In genomic region chr5:175124251-175124813, GRCh38 we compare ENCODE assay signal across 20 cellular contexts.
A peak's percentile ranks its signal among the peaks of the same experiment; 100 is the strongest.
DNase-seq lines count a peak whose midpoint lies in the region; ATAC-seq and TF ChIP-seq lines count a peak whose summit lies in the region.
"Had no signal": no experiment of that assay in that cellular context is flagged by ENCODE, and none has a peak within 500 bp of the region (broad histone marks: within the 10 kb centered on the region; RNA-seq: fewer than 3 reads in every experiment).

No MANE protein-coding gene starts in this region.

- no peaks in the 10 kb centered on the region for H3K27me3 ChIP-seq in esophagus muscularis mucosa
- H3K27me3 ChIP-seq: BE2C; BLaER1 treated with 17β-estradiol and CSF1 and Interleukin-3, amounts not matched to agents 10 nM and 100 nM had no signal

- H3K4me1 ChIP-seq in esophagus muscularis mucosa: no peaks in the 10 kb centered on the region
- H3K4me1 ChIP-seq: A549, BE2C had no signal

- TF ChIP-seq EP300 in esophagus muscularis mucosa (IDR thresholded peaks at IDR 0.05): no peak

- WGBS in esophagus muscularis mucosa: 86% methylated on average over 4 of the region's 4 CpGs

- intact Hi-C loops in esophagus muscularis mucosa (cut with DNase I): no loop called here

- no peak overlapping the region for H3K4me3 ChIP-seq in esophagus muscularis mucosa
- H3K4me3 ChIP-seq: A549; BLaER1 treated with 17β-estradiol and CSF1 and Interleukin-3, amounts not matched to agents 10 nM and 100 nM; GM12878 had no signal

- H3K27ac ChIP-seq in esophagus muscularis mucosa (replicated peaks in 1 of 4): no peak overlapping the region
- H3K27ac ChIP-seq: A549; BLaER1 treated with 17β-estradiol and CSF1 and Interleukin-3, amounts not matched to agents 10 nM and 100 nM had no signal

- no peak for TF ChIP-seq CTCF in esophagus muscularis mucosa (IDR thresholded peaks at IDR 0.05)

- DNase-seq in EL (peak; percentile 18), M059J (ENCODE audit: low read depth) (peak; percentile 50), esophagus muscularis mucosa (ENCODE audit: extremely low spot score) (peak; percentile 77), DMS 273 treated with DMSO at 0.1 percent for 48 hours (lab: John Stamatoyannopoulos, UW) (no peak)
- DNase-seq: 8988T; ACHN; AML-193; BE2C; CD4-positive, alpha-beta T cell; CD8-positive, alpha-beta memory T cell; DMS153; DND-41; GDM1; H7; HCEC 1CT had no signal

- TF ChIP-seq POLR2A in esophagus muscularis mucosa (IDR thresholded peaks at IDR 0.05; ENCODE audit: low read depth): no peak

- H3K9me3 ChIP-seq in esophagus muscularis mucosa: no peaks in the 10 kb centered on the region
- H3K9me3 ChIP-seq: A549, BE2C had no signal

- no peaks in the 10 kb centered on the region for H3K36me3 ChIP-seq in esophagus muscularis mucosa
- H3K36me3 ChIP-seq: BE2C; BLaER1 treated with 17β-estradiol and CSF1 and Interleukin-3, amounts not matched to agents 10 nM and 100 nM had no signal

- ATAC-seq in GM19467 (IDR thresholded peaks at IDR 0.05; ENCODE audit: unreplicated experiment) (no peak), HG02870 (IDR thresholded peaks at IDR 0.05; ENCODE audit: unreplicated experiment) (no peak)
- ATAC-seq: A549, GM12878 had no signal
